ENCODE assay signal across 1 cellular context in the genomic region with DNA sequence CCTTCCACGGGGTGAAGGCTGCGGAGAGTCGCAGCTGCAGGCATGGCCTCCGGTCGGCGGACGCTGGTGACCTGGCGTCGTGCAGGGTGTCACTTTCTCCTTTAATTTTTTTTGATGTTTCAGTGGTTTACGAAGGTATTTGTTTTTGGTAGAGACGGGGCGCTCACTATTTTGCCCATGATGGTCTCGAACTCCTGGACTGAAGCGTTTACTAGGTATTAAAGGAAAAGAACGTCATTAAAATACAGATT.
TF ChIP-seq lines count a peak whose summit lies in the region.

No MANE protein-coding gene starts in this region.

TF ChIP-seq in WTC11, 78 proteins besides CTCF, POLR2A, EP300 and RAD21 (continued from another document):
- no peak for TF ChIP-seq TCF7 (CRISPR knock-in tag; IDR thresholded peaks at IDR 0.05; ENCODE audit: low read depth)
- TF ChIP-seq MYBL2 (CRISPR knock-in tag; IDR thresholded peaks at IDR 0.05) = no peak
- no peak for TF ChIP-seq NFYB (CRISPR knock-in tag; conservative IDR thresholded peaks at IDR 0.05; ENCODE audit: low read depth)
